In genomic region chr3:119323401-119324107, GRCh38 we compare ENCODE assay signal across 8 cellular contexts. TPM values are rescaled to one million over a fixed set of nuclear protein-coding genes. Genes with fewer than 3 reads are reported as not detected.
DNase-seq lines count a peak whose midpoint lies in the region; ATAC-seq and TF ChIP-seq lines count a peak whose summit lies in the region.

No MANE protein-coding gene starts in this region.

- peak overlapping the region; percentile 90 for H2AFZ ChIP-seq in neural cell (ENCODE audit: low read depth, low read length)

- no peak for DNase-seq in AG04449 (ENCODE audit: low read depth, low spot score)
- peak; percentile 55 for DNase-seq in SW480 (ENCODE audit: low spot score)
- DNase-seq in erythroblast (lab: John Stamatoyannopoulos, UW), result no peak
- no peak for DNase-seq in NAMALWA (ENCODE audit: low spot score)

- 32 to 33% methylated on average over 18 of the region's 18 CpGs for WGBS in ectodermal cell, 2 experiments

- no peak for TF ChIP-seq POLR2A in erythroblast (IDR thresholded peaks at IDR 0.05; ENCODE audit: low read length)

- H3K27ac ChIP-seq in ectodermal cell (ENCODE audit: insufficient read depth, low read depth, low read length, poor library complexity, severe bottlenecking), result no peak overlapping the region
- peak overlapping the region; percentile 64 for H3K27ac ChIP-seq in neural cell (ENCODE audit: low read length)

- H3K9me2 ChIP-seq in neural cell (ENCODE audit: insufficient read depth, low read length), result no peaks in the 10 kb centered on the region

- TF ChIP-seq CTCF in AG04449 (IDR thresholded peaks at IDR 0.05; ENCODE audit: insufficient read depth, low read length, missing control alignments), result no peak
- TF ChIP-seq CTCF in neural cell (IDR thresholded peaks at IDR 0.05; ENCODE audit: poor library complexity, severe bottlenecking), result no peak

- peak overlapping the region; percentile 77 for H3K9ac ChIP-seq in neural cell (ENCODE audit: low read length)

- TF ChIP-seq EP300 in neural cell (conservative IDR thresholded peaks at IDR 0.05; ENCODE audit: poor library complexity, severe bottlenecking), result no peak

- ATAC-seq in GM19025 (IDR thresholded peaks at IDR 0.05; ENCODE audit: low read depth, unreplicated experiment) (peak; percentile 21), HG03175 (IDR thresholded peaks at IDR 0.05; ENCODE audit: unreplicated experiment) (peak; percentile 23)

- H3K4me2 ChIP-seq in neural cell (ENCODE audit: low read length), result peak overlapping the region; percentile 35

- CTCF ChIA-PET in AG04449 (lab: Yijun Ruan, JAX), result interaction anchor here (1.6 kb wide), 1 partner anchor 8 kb away, joined by 4 read pairs; no protein-coding TSS in a partner anchor

- H3K9me3 ChIP-seq in ectodermal cell (ENCODE audit: control insufficient read depth, low read length), result no peaks in the 10 kb centered on the region
- no peaks in the 10 kb centered on the region for H3K9me3 ChIP-seq in neural cell (ENCODE audit: low read length)

- peak overlapping the region; percentile 62 for H3K4me3 ChIP-seq in AG04449 (ENCODE audit: low read depth, low read length)
- peak overlapping the region; percentile 56 for H3K4me3 ChIP-seq in ectodermal cell (ENCODE audit: insufficient read depth, low read depth, low read length)
- H3K4me3 ChIP-seq in neural cell (ENCODE audit: low read length), result peak overlapping the region; percentile 77

- POLR2A ChIA-PET in AG04449 (lab: Yijun Ruan, JAX), result interaction anchor here (0.5 to 1.5 kb wide), 5 partner anchors 12 to 354 kb away, joined by 3 to 11 read pairs (median 4); partner anchors contain the start of genes ARHGAP31 and COX17

- peaks cover 4% of the 10 kb centered on the region for H3K4me1 ChIP-seq in ectodermal cell (ENCODE audit: control insufficient read depth, insufficient read depth, low read length)

- H3K36me3 ChIP-seq in ectodermal cell (ENCODE audit: control insufficient read depth, insufficient read depth, low read length), result no peaks in the 10 kb centered on the region
- no peaks in the 10 kb centered on the region for H3K36me3 ChIP-seq in neural cell (ENCODE audit: insufficient read depth, low read length)

- peaks cover 38% of the 10 kb centered on the region for H3K27me3 ChIP-seq in ectodermal cell (ENCODE audit: control insufficient read depth, insufficient read depth, low read length, poor library complexity, severe bottlenecking)
- peaks cover 8% of the 10 kb centered on the region for H3K27me3 ChIP-seq in neural cell (ENCODE audit: insufficient read depth, low read depth, low read length)

- H3K79me2 ChIP-seq in neural cell (replicated peaks; ENCODE audit: insufficient read depth, low read length), result no peaks in the 10 kb centered on the region

- TF ChIP-seq RAD21 in neural cell (conservative IDR thresholded peaks at IDR 0.05), result no peak

- H3F3A ChIP-seq in neural cell (ENCODE audit: insufficient read depth, low read length, poor library complexity, severe bottlenecking), result no peaks in the 10 kb centered on the region

- H4K20me1 ChIP-seq in neural cell (ENCODE audit: insufficient read depth), result no peaks in the 10 kb centered on the region

TF ChIP-seq in neural cell, 6 proteins besides CTCF, POLR2A, EP300 and RAD21:
- TF ChIP-seq, protein P1, sequence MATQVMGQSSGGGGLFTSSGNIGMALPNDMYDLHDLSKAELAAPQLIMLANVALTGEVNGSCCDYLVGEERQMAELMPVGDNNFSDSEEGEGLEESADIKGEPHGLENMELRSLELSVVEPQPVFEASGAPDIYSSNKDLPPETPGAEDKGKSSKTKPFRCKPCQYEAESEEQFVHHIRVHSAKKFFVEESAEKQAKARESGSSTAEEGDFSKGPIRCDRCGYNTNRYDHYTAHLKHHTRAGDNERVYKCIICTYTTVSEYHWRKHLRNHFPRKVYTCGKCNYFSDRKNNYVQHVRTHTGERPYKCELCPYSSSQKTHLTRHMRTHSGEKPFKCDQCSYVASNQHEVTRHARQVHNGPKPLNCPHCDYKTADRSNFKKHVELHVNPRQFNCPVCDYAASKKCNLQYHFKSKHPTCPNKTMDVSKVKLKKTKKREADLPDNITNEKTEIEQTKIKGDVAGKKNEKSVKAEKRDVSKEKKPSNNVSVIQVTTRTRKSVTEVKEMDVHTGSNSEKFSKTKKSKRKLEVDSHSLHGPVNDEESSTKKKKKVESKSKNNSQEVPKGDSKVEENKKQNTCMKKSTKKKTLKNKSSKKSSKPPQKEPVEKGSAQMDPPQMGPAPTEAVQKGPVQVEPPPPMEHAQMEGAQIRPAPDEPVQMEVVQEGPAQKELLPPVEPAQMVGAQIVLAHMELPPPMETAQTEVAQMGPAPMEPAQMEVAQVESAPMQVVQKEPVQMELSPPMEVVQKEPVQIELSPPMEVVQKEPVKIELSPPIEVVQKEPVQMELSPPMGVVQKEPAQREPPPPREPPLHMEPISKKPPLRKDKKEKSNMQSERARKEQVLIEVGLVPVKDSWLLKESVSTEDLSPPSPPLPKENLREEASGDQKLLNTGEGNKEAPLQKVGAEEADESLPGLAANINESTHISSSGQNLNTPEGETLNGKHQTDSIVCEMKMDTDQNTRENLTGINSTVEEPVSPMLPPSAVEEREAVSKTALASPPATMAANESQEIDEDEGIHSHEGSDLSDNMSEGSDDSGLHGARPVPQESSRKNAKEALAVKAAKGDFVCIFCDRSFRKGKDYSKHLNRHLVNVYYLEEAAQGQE (IDR thresholded peaks at IDR 0.05; ENCODE audit: borderline replicate concordance), result no peak
- no peak for TF ChIP-seq SMC3 (conservative IDR thresholded peaks at IDR 0.05; ENCODE audit: poor library complexity)
- TF ChIP-seq POLR2AphosphoS5 (IDR thresholded peaks at IDR 0.05), result no peak
- no peak for TF ChIP-seq MXI1 (conservative IDR thresholded peaks at IDR 0.05; ENCODE audit: poor library complexity, severe bottlenecking)

RNA-seq across cellular contexts. Expression of gene ARHGAP31, which starts 29.4 kb away (rescaled TPM):
- 0.65 TPM for polyA plus RNA-seq in ectodermal cell (2013, experiment 1 of 4)
- 0.66 TPM for polyA plus RNA-seq in ectodermal cell (2013, experiment 2 of 4)
- 0.64 TPM for polyA plus RNA-seq in ectodermal cell (2013, experiment 3 of 4)
- 0.65 TPM for polyA plus RNA-seq in ectodermal cell (2013, experiment 4 of 4)
- not detected in 2 replicates for polyA plus RNA-seq in neural cell
- polyA minus RNA-seq in neural cell, result not detected in 2 replicates
